In genomic region chr16:66590322-66590721, GRCh38 we compare ENCODE assay signal across 16 cellular contexts. TPM values are rescaled to one million over a fixed set of nuclear protein-coding genes. Genes with fewer than 3 reads are reported as not detected.
DNase-seq lines count a peak whose midpoint lies in the region; ATAC-seq, FAIRE-seq and TF ChIP-seq lines count a peak whose summit lies in the region.
"Had no signal": no experiment of that assay in that cellular context is flagged by ENCODE, and none has a peak within 500 bp of the region (broad histone marks: within the 10 kb centered on the region; RNA-seq: fewer than 3 reads in every experiment).

No MANE protein-coding gene starts in this region.

- H3K36me3 Mint-ChIP-seq in astrocyte (ENCODE audit: low read depth, unreplicated experiment), result peaks cover 2% of the 10 kb centered on the region

- H3K4me1 Mint-ChIP-seq in astrocyte (ENCODE audit: low read depth, unreplicated experiment), result no peaks in the 10 kb centered on the region

- H3K4me1 ChIP-seq in astrocyte (ENCODE audit: insufficient read depth, low read length) (peaks cover 2% of the 10 kb centered on the region), thoracic aorta (ENCODE audit: control insufficient read depth in 1 of 2, low read depth in 2 of 2) (no peaks in the 10 kb centered on the region)
- H3K4me1 ChIP-seq: transverse colon had no signal

- peak overlapping the region; percentile 49 for H3K4me2 ChIP-seq in astrocyte (ENCODE audit: low read length)

- H2AFZ ChIP-seq in astrocyte (ENCODE audit: low read depth, low read length), result no peak overlapping the region

- H3K36me3 ChIP-seq in KOPT-K1 (ENCODE audit: insufficient read depth, low read length), result no peaks in the 10 kb centered on the region
- H3K36me3 ChIP-seq in astrocyte (ENCODE audit: insufficient read depth, low read length), result no peaks in the 10 kb centered on the region
- H3K36me3 ChIP-seq in thoracic aorta, result no peaks in the 10 kb centered on the region
- H3K36me3 ChIP-seq: adrenal gland, transverse colon had no signal

- no peaks in the 10 kb centered on the region for H3K9me3 Mint-ChIP-seq in astrocyte (ENCODE audit: unreplicated experiment)

- H3K4me3 ChIP-seq in astrocyte (ENCODE audit: insufficient read depth, low read depth, low read length) (no peak overlapping the region), thoracic aorta (peak overlapping the region; percentile 25)
- H3K4me3 ChIP-seq: adrenal gland, transverse colon had no signal

- no peaks in the 10 kb centered on the region for H4K20me1 ChIP-seq in astrocyte (ENCODE audit: insufficient read depth, low read length)

- no peak for TF ChIP-seq CTCF in astrocyte (IDR thresholded peaks at IDR 0.05; ENCODE audit: insufficient read depth, low read depth, low read length)
- no peak for TF ChIP-seq CTCF in thoracic aorta (IDR thresholded peaks at IDR 0.05)

- H3K9ac ChIP-seq in astrocyte (ENCODE audit: low read length), result no peak overlapping the region

- no peak overlapping the region for H3K4me3 Mint-ChIP-seq in astrocyte (ENCODE audit: unreplicated experiment)

- DNase-seq in stimulated activated CD4-positive, alpha-beta T cell treated with anti-CD3 and anti-CD28 coated beads, Interleukin-2, amount 100 ng/mL, for 4 hours (ENCODE audit: low read depth), result peak; percentile 16
- DNase-seq in stimulated activated CD4-positive, alpha-beta T cell treated with anti-CD3 and anti-CD28 coated beads, Interleukin-2, amount 100 ng/mL, for 48 hours, result no peak
- no peak for DNase-seq in astrocyte (ENCODE audit: low read depth)
- DNase-seq in thoracic aorta (ENCODE audit: low spot score), result no peak
- DNase-seq in cerebellum (ENCODE audit: low spot score), result no peak
- DNase-seq in NCI-H446 treated with DMSO at 0.1 percent for 48 hours (lab: John Stamatoyannopoulos, UW), result no peak
- DNase-seq: COR-L47, NCI-H1930, transverse colon had no signal

- no peaks in the 10 kb centered on the region for H3K79me2 ChIP-seq in astrocyte (ENCODE audit: insufficient read depth, low read length)

- ATAC-seq in thoracic aorta (ENCODE audit: insufficient number of reproducible peaks, low FRiP score, low read depth) (no peak), HG03159 (IDR thresholded peaks at IDR 0.05; ENCODE audit: unreplicated experiment) (no peak)
- ATAC-seq: HepG2, Panc1 had no signal

- H3K9me3 ChIP-seq in KOPT-K1 (ENCODE audit: insufficient read depth, low read length, poor library complexity, severe bottlenecking) (no peaks in the 10 kb centered on the region), astrocyte (ENCODE audit: insufficient read depth, low read depth, low read length) (no peaks in the 10 kb centered on the region), thoracic aorta (no peaks in the 10 kb centered on the region)
- H3K9me3 ChIP-seq: adrenal gland, transverse colon had no signal

- peaks cover 34% of the 10 kb centered on the region for H3K27me3 Mint-ChIP-seq in astrocyte (ENCODE audit: low read depth, unreplicated experiment)

- no peak overlapping the region for H3K27ac Mint-ChIP-seq in astrocyte (ENCODE audit: unreplicated experiment)

- no peak for FAIRE-seq in astrocyte (lab: Jason Lieb, UNC)
- FAIRE-seq: HepG2, TTC549 had no signal

- H3K27ac ChIP-seq in KOPT-K1 (ENCODE audit: low read depth, low read length, poor library complexity, severe bottlenecking) (peak overlapping the region; percentile 61), astrocyte (ENCODE audit: low read depth, low read length) (no peak overlapping the region), thoracic aorta (no peak overlapping the region)
- H3K27ac ChIP-seq: adrenal gland, transverse colon had no signal

- H3K27me3 ChIP-seq in astrocyte (ENCODE audit: insufficient read depth, low read length) (no peaks in the 10 kb centered on the region), thoracic aorta (replicated peaks; ENCODE audit: insufficient read depth) (no peaks in the 10 kb centered on the region)
- H3K27me3 ChIP-seq: adrenal gland, transverse colon had no signal

RNA-seq across cellular contexts. Expression of gene CMTM2, which starts 11.1 kb away (rescaled TPM):
- total RNA-seq in astrocyte (not detected in 2 replicates), thoracic aorta (1 to 10 TPM in 1 of 2 donors, not detected in 1; 1.7 TPM), cerebellum (not detected)
- total RNA-seq: adrenal gland, glomerular endothelial cell, HepG2 had no signal

RNA-seq across cellular contexts. Expression of gene CMTM3, which starts 14.2 kb away (rescaled TPM):
- total RNA-seq in astrocyte (62.0 and 62.4 TPM in 2 replicates), thoracic aorta (10 to 100 TPM; 16.6 to 20.7 TPM), cerebellum (12.7 TPM)

RNA-seq across cellular contexts. Expression of gene CMTM1, which starts 24.1 kb away (rescaled TPM):
- total RNA-seq in astrocyte (2.7 and 6.4 TPM in 2 replicates), thoracic aorta (1 to 10 TPM in 1 of 2 donors, under 1 TPM in 1; 0.81 to 7.5 TPM), cerebellum (7.6 TPM)

RNA-seq across cellular contexts. Expression of gene CKLF, which starts 37.9 kb away (rescaled TPM):
- total RNA-seq in astrocyte, result 24.5 and 27.9 TPM in 2 replicates
- 10 to 100 TPM; 23.4 to 39.8 TPM for total RNA-seq in thoracic aorta
- total RNA-seq in cerebellum, result 45.0 TPM

RNA-seq across cellular contexts. Expression of gene TK2, which starts 40.4 kb away (rescaled TPM):
- total RNA-seq in astrocyte (12.4 and 16.5 TPM in 2 replicates), thoracic aorta (10 to 100 TPM; 41.7 to 55.5 TPM), cerebellum (26.6 TPM)
